In the genomic region with DNA sequence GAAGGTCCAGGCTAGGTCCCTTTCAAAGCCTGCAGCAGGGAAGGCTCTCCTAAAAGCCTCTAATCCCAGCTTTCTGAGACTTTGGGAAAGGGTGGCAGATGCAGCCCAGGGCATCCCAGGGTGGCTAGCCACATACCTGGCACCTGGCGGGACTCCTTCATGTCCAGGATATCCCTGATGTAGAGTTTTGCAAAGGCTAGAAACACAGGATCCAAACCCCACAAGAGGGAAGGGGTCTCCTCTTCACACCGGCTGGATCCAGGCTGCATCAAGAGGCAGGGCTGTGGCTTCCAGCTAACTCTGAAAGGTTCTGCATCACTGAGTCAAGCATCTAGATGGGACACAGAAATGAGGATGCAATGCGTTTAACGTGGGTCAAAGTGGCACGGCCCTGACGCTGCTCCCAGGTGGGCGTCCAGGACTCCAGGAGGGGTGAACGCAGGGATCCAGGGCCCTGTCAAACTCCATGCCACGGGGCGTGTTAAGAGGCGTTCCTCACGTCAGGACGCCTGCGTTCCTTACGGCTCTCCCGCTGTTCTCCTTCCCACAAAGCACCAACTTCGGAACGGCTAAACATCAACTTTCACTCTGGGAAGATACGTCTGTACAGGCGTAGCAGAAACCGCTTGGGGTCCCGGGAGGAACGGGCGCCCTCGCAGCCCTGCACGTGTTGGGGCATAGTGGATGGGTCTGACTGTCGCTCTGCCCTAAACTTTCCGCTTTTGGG, we compare ENCODE assay signal across 1 cellular context.
TF ChIP-seq lines count a peak whose summit lies in the region.

No MANE protein-coding gene starts in this region.

TF ChIP-seq in GM12878, 131 proteins besides CTCF, POLR2A, EP300 and RAD21 (continued from another document):
- TF ChIP-seq, protein P1, sequence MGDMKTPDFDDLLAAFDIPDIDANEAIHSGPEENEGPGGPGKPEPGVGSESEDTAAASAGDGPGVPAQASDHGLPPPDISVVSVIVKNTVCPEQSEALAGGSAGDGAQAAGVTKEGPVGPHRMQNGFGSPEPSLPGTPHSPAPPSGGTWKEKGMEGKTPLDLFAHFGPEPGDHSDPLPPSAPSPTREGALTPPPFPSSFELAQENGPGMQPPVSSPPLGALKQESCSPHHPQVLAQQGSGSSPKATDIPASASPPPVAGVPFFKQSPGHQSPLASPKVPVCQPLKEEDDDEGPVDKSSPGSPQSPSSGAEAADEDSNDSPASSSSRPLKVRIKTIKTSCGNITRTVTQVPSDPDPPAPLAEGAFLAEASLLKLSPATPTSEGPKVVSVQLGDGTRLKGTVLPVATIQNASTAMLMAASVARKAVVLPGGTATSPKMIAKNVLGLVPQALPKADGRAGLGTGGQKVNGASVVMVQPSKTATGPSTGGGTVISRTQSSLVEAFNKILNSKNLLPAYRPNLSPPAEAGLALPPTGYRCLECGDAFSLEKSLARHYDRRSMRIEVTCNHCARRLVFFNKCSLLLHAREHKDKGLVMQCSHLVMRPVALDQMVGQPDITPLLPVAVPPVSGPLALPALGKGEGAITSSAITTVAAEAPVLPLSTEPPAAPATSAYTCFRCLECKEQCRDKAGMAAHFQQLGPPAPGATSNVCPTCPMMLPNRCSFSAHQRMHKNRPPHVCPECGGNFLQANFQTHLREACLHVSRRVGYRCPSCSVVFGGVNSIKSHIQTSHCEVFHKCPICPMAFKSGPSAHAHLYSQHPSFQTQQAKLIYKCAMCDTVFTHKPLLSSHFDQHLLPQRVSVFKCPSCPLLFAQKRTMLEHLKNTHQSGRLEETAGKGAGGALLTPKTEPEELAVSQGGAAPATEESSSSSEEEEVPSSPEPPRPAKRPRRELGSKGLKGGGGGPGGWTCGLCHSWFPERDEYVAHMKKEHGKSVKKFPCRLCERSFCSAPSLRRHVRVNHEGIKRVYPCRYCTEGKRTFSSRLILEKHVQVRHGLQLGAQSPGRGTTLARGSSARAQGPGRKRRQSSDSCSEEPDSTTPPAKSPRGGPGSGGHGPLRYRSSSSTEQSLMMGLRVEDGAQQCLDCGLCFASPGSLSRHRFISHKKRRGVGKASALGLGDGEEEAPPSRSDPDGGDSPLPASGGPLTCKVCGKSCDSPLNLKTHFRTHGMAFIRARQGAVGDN (IDR thresholded peaks at IDR 0.05) = peak; percentile 50; the same call in 1 of the 2 replicates
- TF ChIP-seq NR2C2 (IDR thresholded peaks at IDR 0.05; ENCODE audit: borderline replicate concordance, control insufficient read depth, insufficient read length, low read depth) = no peak
- TF ChIP-seq YY1 (IDR thresholded peaks at IDR 0.05; ENCODE audit: low read depth, low read length) = no peak
- TF ChIP-seq, protein P2, sequence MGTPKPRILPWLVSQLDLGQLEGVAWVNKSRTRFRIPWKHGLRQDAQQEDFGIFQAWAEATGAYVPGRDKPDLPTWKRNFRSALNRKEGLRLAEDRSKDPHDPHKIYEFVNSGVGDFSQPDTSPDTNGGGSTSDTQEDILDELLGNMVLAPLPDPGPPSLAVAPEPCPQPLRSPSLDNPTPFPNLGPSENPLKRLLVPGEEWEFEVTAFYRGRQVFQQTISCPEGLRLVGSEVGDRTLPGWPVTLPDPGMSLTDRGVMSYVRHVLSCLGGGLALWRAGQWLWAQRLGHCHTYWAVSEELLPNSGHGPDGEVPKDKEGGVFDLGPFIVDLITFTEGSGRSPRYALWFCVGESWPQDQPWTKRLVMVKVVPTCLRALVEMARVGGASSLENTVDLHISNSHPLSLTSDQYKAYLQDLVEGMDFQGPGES (IDR thresholded peaks at IDR 0.05) = no peak
- no peak for TF ChIP-seq PAX8 (IDR thresholded peaks at IDR 0.05)
- no peak for TF ChIP-seq NFYA (IDR thresholded peaks at IDR 0.05; ENCODE audit: borderline replicate concordance, low read depth, low read length)
- TF ChIP-seq MYC (IDR thresholded peaks at IDR 0.05; ENCODE audit: insufficient read depth, insufficient read length, insufficient replicate concordance, low read length, severe bottlenecking) = no peak
- no peak for TF ChIP-seq ESRRA (IDR thresholded peaks at IDR 0.05; ENCODE audit: low read length)
- TF ChIP-seq JUNB (IDR thresholded peaks at IDR 0.05) = no peak
- no peak for TF ChIP-seq ZNF384 (IDR thresholded peaks at IDR 0.05; ENCODE audit: borderline replicate concordance, low read depth, low read length)
- no peak for TF ChIP-seq FOS (IDR thresholded peaks at IDR 0.05; ENCODE audit: borderline replicate concordance, extremely low read depth, insufficient read length)
- peak; percentile 69 for TF ChIP-seq IKZF1 (conservative IDR thresholded peaks at IDR 0.05)
- TF ChIP-seq SMAD1 (IDR thresholded peaks at IDR 0.05; ENCODE audit: low read depth, partially characterized antibody) = no peak
- TF ChIP-seq SMAD5 (IDR thresholded peaks at IDR 0.05; ENCODE audit: low read depth) = no peak
- no peak for TF ChIP-seq CHD4 (IDR thresholded peaks at IDR 0.05)
- TF ChIP-seq, protein P3, sequence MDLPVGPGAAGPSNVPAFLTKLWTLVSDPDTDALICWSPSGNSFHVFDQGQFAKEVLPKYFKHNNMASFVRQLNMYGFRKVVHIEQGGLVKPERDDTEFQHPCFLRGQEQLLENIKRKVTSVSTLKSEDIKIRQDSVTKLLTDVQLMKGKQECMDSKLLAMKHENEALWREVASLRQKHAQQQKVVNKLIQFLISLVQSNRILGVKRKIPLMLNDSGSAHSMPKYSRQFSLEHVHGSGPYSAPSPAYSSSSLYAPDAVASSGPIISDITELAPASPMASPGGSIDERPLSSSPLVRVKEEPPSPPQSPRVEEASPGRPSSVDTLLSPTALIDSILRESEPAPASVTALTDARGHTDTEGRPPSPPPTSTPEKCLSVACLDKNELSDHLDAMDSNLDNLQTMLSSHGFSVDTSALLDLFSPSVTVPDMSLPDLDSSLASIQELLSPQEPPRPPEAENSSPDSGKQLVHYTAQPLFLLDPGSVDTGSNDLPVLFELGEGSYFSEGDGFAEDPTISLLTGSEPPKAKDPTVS (IDR thresholded peaks at IDR 0.05; ENCODE audit: low read depth, low read length) = no peak
- TF ChIP-seq FOXM1 (IDR thresholded peaks at IDR 0.05; ENCODE audit: low read depth, low read length) = no peak
- TF ChIP-seq TBL1XR1 (IDR thresholded peaks at IDR 0.05; ENCODE audit: low read depth, low read length) = no peak
- no peak for TF ChIP-seq TARDBP (IDR thresholded peaks at IDR 0.05; ENCODE audit: borderline replicate concordance)
- TF ChIP-seq BMI1 (IDR thresholded peaks at IDR 0.05; ENCODE audit: borderline replicate concordance) = no peak
- TF ChIP-seq POLR2AphosphoS2 (IDR thresholded peaks at IDR 0.05; ENCODE audit: low read depth, low read length) = no peak
- TF ChIP-seq, protein P4, sequence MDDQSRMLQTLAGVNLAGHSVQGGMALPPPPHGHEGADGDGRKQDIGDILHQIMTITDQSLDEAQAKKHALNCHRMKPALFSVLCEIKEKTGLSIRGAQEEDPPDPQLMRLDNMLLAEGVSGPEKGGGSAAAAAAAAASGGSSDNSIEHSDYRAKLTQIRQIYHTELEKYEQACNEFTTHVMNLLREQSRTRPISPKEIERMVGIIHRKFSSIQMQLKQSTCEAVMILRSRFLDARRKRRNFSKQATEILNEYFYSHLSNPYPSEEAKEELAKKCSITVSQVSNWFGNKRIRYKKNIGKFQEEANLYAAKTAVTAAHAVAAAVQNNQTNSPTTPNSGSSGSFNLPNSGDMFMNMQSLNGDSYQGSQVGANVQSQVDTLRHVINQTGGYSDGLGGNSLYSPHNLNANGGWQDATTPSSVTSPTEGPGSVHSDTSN (IDR thresholded peaks at IDR 0.05; ENCODE audit: insufficient replicate concordance, low read depth, low read length) = no peak
- TF ChIP-seq, protein P5, sequence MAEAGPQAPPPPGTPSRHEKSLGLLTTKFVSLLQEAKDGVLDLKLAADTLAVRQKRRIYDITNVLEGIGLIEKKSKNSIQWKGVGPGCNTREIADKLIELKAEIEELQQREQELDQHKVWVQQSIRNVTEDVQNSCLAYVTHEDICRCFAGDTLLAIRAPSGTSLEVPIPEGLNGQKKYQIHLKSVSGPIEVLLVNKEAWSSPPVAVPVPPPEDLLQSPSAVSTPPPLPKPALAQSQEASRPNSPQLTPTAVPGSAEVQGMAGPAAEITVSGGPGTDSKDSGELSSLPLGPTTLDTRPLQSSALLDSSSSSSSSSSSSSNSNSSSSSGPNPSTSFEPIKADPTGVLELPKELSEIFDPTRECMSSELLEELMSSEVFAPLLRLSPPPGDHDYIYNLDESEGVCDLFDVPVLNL (IDR thresholded peaks at IDR 0.05; ENCODE audit: low read depth, low read length) = no peak
- no peak for TF ChIP-seq NRF1 (conservative IDR thresholded peaks at IDR 0.05; ENCODE audit: low read depth, low read length)
- peak; percentile 76 for TF ChIP-seq NBN (IDR thresholded peaks at IDR 0.05)
TF ChIP-seq in GM12878: peak in this region for 28.
